In genomic region chr16:75016451-75017081, GRCh38 we compare ENCODE assay signal across 8 cellular contexts. TPM values are rescaled to one million over a fixed set of nuclear protein-coding genes. Genes with fewer than 3 reads are reported as not detected.
A peak's percentile ranks its signal among the peaks of the same experiment; 100 is the strongest.
DNase-seq lines count a peak whose midpoint lies in the region; ATAC-seq, FAIRE-seq and TF ChIP-seq lines count a peak whose summit lies in the region.
"Not testable (repeated sequence)": the region's sequence is repeated elsewhere in the genome, so short reads cannot be mapped to it uniquely, and the experiment has no call there.

No MANE protein-coding gene starts in this region.

- not testable (repeated sequence) for TF ChIP-seq EP300 in HepG2 (IDR thresholded peaks at IDR 0.05; ENCODE audit: low read depth in 2 of 2, low read length in 2 of 2); HepG2 (CRISPR knock-in tag; IDR thresholded peaks at IDR 0.05; ENCODE audit: borderline replicate concordance); upper lobe of left lung (IDR thresholded peaks at IDR 0.05)

- H2AFZ ChIP-seq in PC-9; HepG2 (ENCODE audit: low read length): not testable (repeated sequence)

- H3K27me3 ChIP-seq in PC-9 (ENCODE audit: insufficient read depth, low read depth); HepG2 (ENCODE audit: control insufficient read depth in 1 of 2, insufficient read depth in 2 of 2, low read length in 2 of 2); neutrophil; upper lobe of left lung: not testable (repeated sequence)

- H3K27ac Mint-ChIP-seq in endothelial cell (ENCODE audit: unreplicated experiment), result peak overlapping the region; percentile 48

- peaks cover 19% of the 10 kb centered on the region for H3K36me3 Mint-ChIP-seq in endothelial cell (ENCODE audit: low read depth, unreplicated experiment)

- not testable (repeated sequence) for H3K36me3 ChIP-seq in PC-9 (ENCODE audit: low read depth); HepG2 (replicated peaks in 1 of 2; ENCODE audit: control insufficient read depth in 1 of 2, insufficient read depth in 2 of 2, low read length in 2 of 2); neutrophil; upper lobe of left lung

- H3F3A ChIP-seq in PC-9 (ENCODE audit: insufficient read depth, low read depth), result peaks cover 21% of the 10 kb centered on the region

- peak overlapping the region; percentile 55 for H3K27ac ChIP-seq in PC-9
- peak overlapping the region; percentile 49 for H3K27ac ChIP-seq in HepG2 (ENCODE audit: extremely low read length, insufficient read depth, low read length)
- peak overlapping the region; percentile 19 for H3K27ac ChIP-seq in neutrophil
- H3K27ac ChIP-seq in upper lobe of left lung, result peak overlapping the region in 3 of 4 donors; percentile 27 to 75 (median 70)

- H3K9me3 ChIP-seq in PC-9 (ENCODE audit: insufficient read depth, low read depth), result peaks cover 11% of the 10 kb centered on the region
- not testable (repeated sequence) for H3K9me3 ChIP-seq in HepG2 (ENCODE audit: low read length); neutrophil; upper lobe of left lung

- H3K4me2 ChIP-seq in PC-9; HepG2 (ENCODE audit: low read depth, low read length): not testable (repeated sequence)

- H3K4me1 ChIP-seq in PC-9 (replicated peaks; ENCODE audit: insufficient read depth) (peaks cover 49% of the 10 kb centered on the region), HepG2 (ENCODE audit: insufficient read depth, low read length) (peaks cover 50% of the 10 kb centered on the region), neutrophil (ENCODE audit: control insufficient read depth in 1 of 2, insufficient read depth in 1 of 2, low read depth in 1 of 2, low read length in 1 of 2) (peaks cover 13 to 15% of the 10 kb centered on the region in 2 experiments), upper lobe of left lung (peaks cover 26 to 49% (median 37%) of the 10 kb centered on the region in 4 donors)

- CTCF ChIA-PET in PC-9 (lab: Charles Lee); HepG2 (lab: Yijun Ruan, JAX; ENCODE audit: low intra/inter-chr PET ratio, low total read pairs): not testable (repeated sequence)

- intact Hi-C loops in PC-9 (cut with micrococcal nuclease; ENCODE audit: unreplicated experiment); HepG2 (cut with micrococcal nuclease; ENCODE audit: unreplicated experiment): not testable (repeated sequence)

- H3K9ac ChIP-seq in HepG2 (ENCODE audit: insufficient read depth, low read depth, low read length), result not testable (repeated sequence)

- ATAC-seq in HepG2, result peak; percentile 90
- ATAC-seq in upper lobe of left lung (ENCODE audit: low FRiP score in 2 of 2), result not testable (repeated sequence)

- not testable (repeated sequence) for TF ChIP-seq POLR2A in HepG2 (IDR thresholded peaks at IDR 0.05; ENCODE audit: insufficient read depth in 1 of 2, low read depth in 2 of 2, low read length in 2 of 2); upper lobe of left lung (IDR thresholded peaks at IDR 0.05)

- not testable (repeated sequence) for H3K4me3 Mint-ChIP-seq in endothelial cell (ENCODE audit: unreplicated experiment)

- POLR2A ChIA-PET in PC-9 (lab: Charles Lee; ENCODE audit: unreplicated experiment), result not testable (repeated sequence)
- POLR2A ChIA-PET in HepG2 (lab: Yijun Ruan, JAX), result interaction anchor here (1.8 to 2.2 kb wide), 3 partner anchors 18 to 31 kb away, joined by 7 to 9 read pairs (median 8); partner anchors contain the start of genes WDR59 and ZNRF1

- H3K4me3 ChIP-seq in PC-9; HepG2 (replicated peaks in 1 of 3; ENCODE audit: insufficient read depth in 1 of 3, low read depth in 2 of 3, low read length in 3 of 3); neutrophil (ENCODE audit: low read depth in 1 of 2, low read length in 1 of 2); upper lobe of left lung: not testable (repeated sequence)

- not testable (repeated sequence) for H3K9me2 ChIP-seq in PC-9 (ENCODE audit: insufficient read depth)

- 53% methylated on average over 12 of the region's 12 CpGs for WGBS in HepG2 (ENCODE audit: low lambda C conversion rate)
- 77 to 80% methylated on average over 12 of the region's 12 CpGs for WGBS in upper lobe of left lung, 2 donors

- BruUV-seq in PC-9 (replicated peaks; lab: Mats Ljungman, UMichigan); HepG2 (replicated peaks; lab: Mats Ljungman, UMichigan): not testable (repeated sequence)

- in situ Hi-C loops in HepG2 (cut with HindIII; ENCODE audit: extremely low pct_ligation_motif_present, low pct_unique_long_range_greater_than_20kb), result not testable (repeated sequence)

- peaks cover 55% of the 10 kb centered on the region for H3K4me1 Mint-ChIP-seq in endothelial cell (ENCODE audit: unreplicated experiment)

- H3K79me2 ChIP-seq in PC-9 (ENCODE audit: low read depth) (peaks cover 96% of the 10 kb centered on the region), HepG2 (ENCODE audit: insufficient read depth, low read length) (peaks cover 98% of the 10 kb centered on the region)

- not testable (repeated sequence) for H3K9me3 Mint-ChIP-seq in endothelial cell (ENCODE audit: unreplicated experiment)

- DNase-seq in DMS53 (lab: John Stamatoyannopoulos, UW) (peak; percentile 6), M059J (ENCODE audit: low read depth) (peak; percentile 45), NCI-H2081 (lab: John Stamatoyannopoulos, UW) (peak; percentile 24 to 44), PC-9 (peak in 1 of 2 experiments; percentile 80), HepG2 (ENCODE audit: low spot score) (peak; percentile 84), upper lobe of left lung (peak in 1 of 2 donors; percentile 37)
- DNase-seq in endothelial cell (ENCODE audit: low spot score), result not testable (repeated sequence)

- not testable (repeated sequence) for H4K20me1 ChIP-seq in PC-9 (ENCODE audit: insufficient read depth)
- H4K20me1 ChIP-seq in HepG2 (ENCODE audit: insufficient read depth, low read length), result peaks cover 32% of the 10 kb centered on the region

- H3K27me3 Mint-ChIP-seq in endothelial cell (ENCODE audit: unreplicated experiment), result not testable (repeated sequence)

- FAIRE-seq in HepG2 (lab: Jason Lieb, UNC), result not testable (repeated sequence)

- TF ChIP-seq CTCF in PC-9 (conservative IDR thresholded peaks at IDR 0.05); endothelial cell (IDR thresholded peaks at IDR 0.05; ENCODE audit: unreplicated experiment); HepG2 (CRISPR knock-in tag; IDR thresholded peaks at IDR 0.05); neutrophil (IDR thresholded peaks at IDR 0.05); upper lobe of left lung (IDR thresholded peaks at IDR 0.05): not testable (repeated sequence)

- TF ChIP-seq RAD21 in HepG2 (CRISPR knock-in tag; IDR thresholded peaks at IDR 0.05), result not testable (repeated sequence)

RNA-seq across cellular contexts. Expression of gene ZNRF1, which starts 17.7 kb away (rescaled TPM):
- total RNA-seq in M059J (2014; rRNA removed; shearing (Covaris generic)), result 13.6 and 19.3 TPM in 2 replicates
- total RNA-seq in PC-9 (2021), result 64.4 and 79.3 TPM in 2 replicates
- 115 TPM for total RNA-seq in endothelial cell (ENCODE audit: unreplicated experiment)
- total RNA-seq in HepG2 (2016; rRNA removed; fragmentation: Illumina TruSeq; extraction: Trizol), result 32.3 and 43.9 TPM in 2 replicates
- total RNA-seq in HepG2 (2016; cell fraction: cytosol; rRNA removed; fragmentation: Illumina TruSeq; extraction: Trizol; ENCODE audit: low read depth), result 46.2 and 52.2 TPM in 2 replicates
- 26.3 and 43.8 TPM in 2 replicates for total RNA-seq in HepG2 (2016; cell fraction: insoluble cytoplasmic fraction; rRNA removed; fragmentation: Illumina TruSeq; extraction: Trizol)
- total RNA-seq in HepG2 (2016; cell fraction: membrane; rRNA removed; fragmentation: Illumina TruSeq; extraction: Trizol), result 73.9 and 84.0 TPM in 2 replicates
- total RNA-seq in HepG2 (2016; cell fraction: nucleus; rRNA removed; fragmentation: Illumina TruSeq; extraction: Trizol), result 34.9 and 38.5 TPM in 2 replicates
- polyA plus RNA-seq in HepG2 (2011; rRNA removed), result 57.8 and 58.7 TPM in 2 replicates
- polyA plus RNA-seq in HepG2 (2011; cell fraction: cytosol; rRNA removed), result 49.3 and 50.7 TPM in 2 replicates
- polyA plus RNA-seq in HepG2 (2011; cell fraction: nucleus; rRNA removed), result 53.8 and 60.6 TPM in 2 replicates
- 60.3 and 61.1 TPM in 2 replicates for polyA plus RNA-seq in HepG2 (2012)
- polyA plus RNA-seq in HepG2 (2016; cell fraction: cytosol; fragmentation: Illumina TruSeq; extraction: Trizol; ENCODE audit: low read depth), result 58.2 and 74.1 TPM in 2 replicates
- polyA plus RNA-seq in HepG2 (2016; cell fraction: insoluble cytoplasmic fraction; fragmentation: Illumina TruSeq; extraction: Trizol; ENCODE audit: low read depth), result 57.0 and 68.2 TPM in 2 replicates
- 93.8 and 103 TPM in 2 replicates for polyA plus RNA-seq in HepG2 (2016; cell fraction: membrane; fragmentation: Illumina TruSeq; extraction: Trizol; ENCODE audit: low read depth)
- polyA plus RNA-seq in HepG2 (2016; cell fraction: nucleus; fragmentation: Illumina TruSeq; extraction: Trizol; ENCODE audit: insufficient read depth, low read depth), result 95.3 and 97.7 TPM in 2 replicates
- 21.3 and 56.1 TPM in 2 replicates for polyA minus RNA-seq in HepG2 (2011; rRNA and poly(A)+ RNA removed; ENCODE audit: low replicate concordance)
- polyA minus RNA-seq in HepG2 (2011; cell fraction: cytosol; rRNA and poly(A)+ RNA removed), result 36.5 and 37.9 TPM in 2 replicates
- polyA minus RNA-seq in HepG2 (2011; cell fraction: nucleus; rRNA and poly(A)+ RNA removed), result 56.4 and 57.4 TPM in 2 replicates
- total RNA-seq in upper lobe of left lung, result 10 to 100 TPM; 18.5 to 40.0 (median 27.1) TPM

RNA-seq across cellular contexts. Expression of gene WDR59, which starts 31.6 kb away (rescaled TPM):
- 6.4 and 32.0 TPM in 2 replicates for total RNA-seq in M059J (2014; rRNA removed; shearing (Covaris generic))
- total RNA-seq in PC-9 (2021) (97.0 and 97.1 TPM in 2 replicates), endothelial cell (ENCODE audit: unreplicated experiment) (107 TPM), HepG2 (2016; rRNA removed; fragmentation: Illumina TruSeq; extraction: Trizol) (59.6 and 65.2 TPM in 2 replicates), upper lobe of left lung (100 to 1,000 TPM in 1 of 6 donors, 10 to 100 TPM in 5; 16.0 to 138 (median 37.5) TPM)
- 39.7 and 43.0 TPM in 2 replicates for total RNA-seq in HepG2 (2016; cell fraction: cytosol; rRNA removed; fragmentation: Illumina TruSeq; extraction: Trizol; ENCODE audit: low read depth)
- total RNA-seq in HepG2 (2016; cell fraction: insoluble cytoplasmic fraction; rRNA removed; fragmentation: Illumina TruSeq; extraction: Trizol), result 53.3 and 75.1 TPM in 2 replicates
- total RNA-seq in HepG2 (2016; cell fraction: membrane; rRNA removed; fragmentation: Illumina TruSeq; extraction: Trizol), result 30.0 and 33.1 TPM in 2 replicates
- 99.3 and 116 TPM in 2 replicates for total RNA-seq in HepG2 (2016; cell fraction: nucleus; rRNA removed; fragmentation: Illumina TruSeq; extraction: Trizol)
- polyA plus RNA-seq in HepG2 (2011; rRNA removed), result 305 and 306 TPM in 2 replicates
- polyA plus RNA-seq in HepG2 (2011; cell fraction: cytosol; rRNA removed), result 138 and 145 TPM in 2 replicates
- polyA plus RNA-seq in HepG2 (2011; cell fraction: nucleus; rRNA removed), result 679 and 865 TPM in 2 replicates
- polyA plus RNA-seq in HepG2 (2012), result 137 and 153 TPM in 2 replicates
- polyA plus RNA-seq in HepG2 (2016; cell fraction: cytosol; fragmentation: Illumina TruSeq; extraction: Trizol; ENCODE audit: low read depth), result 19.6 and 23.0 TPM in 2 replicates
- 81.5 and 84.5 TPM in 2 replicates for polyA plus RNA-seq in HepG2 (2016; cell fraction: insoluble cytoplasmic fraction; fragmentation: Illumina TruSeq; extraction: Trizol; ENCODE audit: low read depth)
- polyA plus RNA-seq in HepG2 (2016; cell fraction: membrane; fragmentation: Illumina TruSeq; extraction: Trizol; ENCODE audit: low read depth), result 29.2 and 35.3 TPM in 2 replicates
- polyA plus RNA-seq in HepG2 (2016; cell fraction: nucleus; fragmentation: Illumina TruSeq; extraction: Trizol; ENCODE audit: insufficient read depth, low read depth), result 510 and 518 TPM in 2 replicates
- 88.4 and 308 TPM in 2 replicates for polyA minus RNA-seq in HepG2 (2011; rRNA and poly(A)+ RNA removed; ENCODE audit: low replicate concordance)
- 73.9 and 99.1 TPM in 2 replicates for polyA minus RNA-seq in HepG2 (2011; cell fraction: cytosol; rRNA and poly(A)+ RNA removed)
- 316 and 324 TPM in 2 replicates for polyA minus RNA-seq in HepG2 (2011; cell fraction: nucleus; rRNA and poly(A)+ RNA removed)

Comparison
In these comparisons a context has a peak if more than half of its experiments do, and no peak if none do; other contexts are left out.
1. H3K27ac ChIP-seq: peak in every context shown above with its lines; median percentile 70 in upper lobe of left lung; 55 in PC-9; 49 in HepG2; 19 in neutrophil.